Comparison of ENCODE assay signal across 13 cellular contexts in genomic region chr19:1363599-1363998, GRCh38. TPM values are rescaled to one million over a fixed set of nuclear protein-coding genes. Genes with fewer than 3 reads are reported as not detected.
DNase-seq lines count a peak whose midpoint lies in the region; ATAC-seq, FAIRE-seq and TF ChIP-seq lines count a peak whose summit lies in the region.
"Had no signal": no experiment of that assay in that cellular context is flagged by ENCODE, and none has a peak within 500 bp of the region (broad histone marks: within the 10 kb centered on the region; RNA-seq: fewer than 3 reads in every experiment).

No MANE protein-coding gene starts in this region.

- no peak for TF ChIP-seq CTCF in GM12878 (IDR thresholded peaks at IDR 0.05 in 2 of 3, conservative IDR thresholded peaks at IDR 0.05 in 1 of 3; ENCODE audit: control insufficient read depth in 2 of 3, extremely low read depth in 1 of 3, insufficient read depth in 1 of 3, low read depth in 3 of 3, low read length in 3 of 3)
- TF ChIP-seq CTCF in gastrocnemius medialis (IDR thresholded peaks at IDR 0.05 in 4 of 5, conservative IDR thresholded peaks at IDR 0.05 in 1 of 5): no peak

- intact Hi-C loops in activated CD4-positive, alpha-beta T cell treated with anti-CD3 and anti-CD28 coated beads, Interleukin-2, amount 10 ng/mL, durations not matched to agents 24 days and 14 days (cut with micrococcal nuclease): loop anchor here (5.0 kb wide), 1 partner anchor 86 kb away; the partner anchor contains the start of gene FAM174C
- intact Hi-C loops in GM12878 (cut with micrococcal nuclease; ENCODE audit: unreplicated experiment): no loop called here
- intact Hi-C loops in gastrocnemius medialis (cut with DNase I; ENCODE audit: low total_unique reads): no loop called here

- no peaks in the 10 kb centered on the region for H3K27me3 Mint-ChIP-seq in activated CD4-positive, alpha-beta T cell treated with anti-CD3 and anti-CD28 coated beads, Interleukin-2, amount 10 ng/mL, durations not matched to agents 24 days and 14 days

- TF ChIP-seq POLR2A in GM12878 (IDR thresholded peaks at IDR 0.05; ENCODE audit: low read depth, low read length) (no peak), gastrocnemius medialis (IDR thresholded peaks at IDR 0.05) (no peak)

- no peaks in the 10 kb centered on the region; the same call in 1 of the 2 replicates for H3K79me2 ChIP-seq in GM12878 (ENCODE audit: control insufficient read depth, insufficient read depth, low read length)

- ATAC-seq in GM12878 (peak; percentile 77), gastrocnemius medialis (no peak)
- ATAC-seq: left ventricle myocardium superior, pancreas, Right ventricle myocardium inferior had no signal

- no peaks in the 10 kb centered on the region for H3K9me3 Mint-ChIP-seq in activated CD4-positive, alpha-beta T cell treated with anti-CD3 and anti-CD28 coated beads, Interleukin-2, amount 10 ng/mL, durations not matched to agents 24 days and 14 days

- H3K27ac Mint-ChIP-seq in activated CD4-positive, alpha-beta T cell treated with anti-CD3 and anti-CD28 coated beads, Interleukin-2, amount 10 ng/mL, durations not matched to agents 24 days and 14 days: peak overlapping the region; percentile 72

- H3K27ac ChIP-seq in GM12878 (ENCODE audit: control insufficient read depth, insufficient read depth) (peak overlapping the region; percentile 73), gastrocnemius medialis (no peak overlapping the region)
- H3K27ac ChIP-seq: pancreas had no signal

- H3K36me3 ChIP-seq in GM12878 (ENCODE audit: control insufficient read depth in 2 of 2, insufficient read depth in 2 of 2, low read length in 1 of 2): peaks cover 0 to 3% of the 10 kb centered on the region in 2 experiments; a peak in 2 of 4 replicates
- H3K36me3 ChIP-seq in gastrocnemius medialis: peaks cover 0 to 64% of the 10 kb centered on the region in 2 donors

- H3K36me3 Mint-ChIP-seq in activated CD4-positive, alpha-beta T cell treated with anti-CD3 and anti-CD28 coated beads, Interleukin-2, amount 10 ng/mL, durations not matched to agents 24 days and 14 days (ENCODE audit: low read depth): peaks cover 28% of the 10 kb centered on the region

- RAD21 ChIA-PET in GM12878 (lab: Charles Lee; ENCODE audit: unreplicated experiment): interaction anchor here (1.4 kb wide), 1 partner anchor 48 kb away, joined by 6 read pairs; no protein-coding TSS in a partner anchor

- H3K4me2 ChIP-seq in GM12878 (ENCODE audit: control insufficient read depth, insufficient read depth): peak overlapping the region; percentile 84

- peak; percentile 86 for FAIRE-seq in GM12878 (lab: Jason Lieb, UNC)
- FAIRE-seq: pancreas had no signal

- H4K20me1 ChIP-seq in GM12878 (ENCODE audit: control insufficient read depth, insufficient read depth): no peaks in the 10 kb centered on the region; the same call in 1 of the 2 replicates

- no peaks in the 10 kb centered on the region for H3K27me3 ChIP-seq in GM12878 (replicated peaks in 1 of 2; ENCODE audit: control insufficient read depth in 2 of 2, insufficient read depth in 2 of 2, low read length in 1 of 2)
- H3K27me3 ChIP-seq in gastrocnemius medialis: no peaks in the 10 kb centered on the region
- H3K27me3 ChIP-seq: pancreas had no signal

- H3K4me1 ChIP-seq in GM12878 (ENCODE audit: control insufficient read depth, insufficient read depth, low read length) (peaks cover 27% of the 10 kb centered on the region), gastrocnemius medialis (peaks cover 10 to 12% of the 10 kb centered on the region in 2 donors)

- POLR2A ChIA-PET in GM12878 (lab: Charles Lee): interaction anchor here (1.2 kb wide), 1 partner anchor 119 kb away, joined by 5 read pairs; no protein-coding TSS in a partner anchor

- SMC1A ChIA-PET in GM12878 (lab: Charles Lee; ENCODE audit: uncharacterized antibody, unreplicated experiment): interaction anchor here (1.5 kb wide), 1 partner anchor 72 kb away, joined by 3 read pairs; no protein-coding TSS in a partner anchor

- no peak for TF ChIP-seq RAD21 in GM12878 (IDR thresholded peaks at IDR 0.05; ENCODE audit: insufficient read depth, low read depth, low read length)

- H3K4me3 Mint-ChIP-seq in activated CD4-positive, alpha-beta T cell treated with anti-CD3 and anti-CD28 coated beads, Interleukin-2, amount 10 ng/mL, durations not matched to agents 24 days and 14 days: peak overlapping the region; percentile 54

- in situ Hi-C loops in GM12878 (cut with MboI): no loop called here
- in situ Hi-C loops in gastrocnemius medialis (cut with MboI; ENCODE audit: low sequenced_read_pairs in 4 of 4): no loop called here

- peaks cover 22% of the 10 kb centered on the region for H3K4me1 Mint-ChIP-seq in activated CD4-positive, alpha-beta T cell treated with anti-CD3 and anti-CD28 coated beads, Interleukin-2, amount 10 ng/mL, durations not matched to agents 24 days and 14 days

- H3K9ac ChIP-seq in GM12878 (ENCODE audit: control insufficient read depth, insufficient read depth, low read length): peak overlapping the region; percentile 47

- peak overlapping the region; percentile 37 for H2AFZ ChIP-seq in GM12878 (ENCODE audit: control insufficient read depth, low read depth, low read length)

- peak; percentile 76 for DNase-seq in activated CD4-positive, alpha-beta T cell treated with anti-CD3 and anti-CD28 coated beads, Interleukin-2, amount 10 ng/mL, durations not matched to agents 24 days and 14 days
- no peak for DNase-seq in activated CD4-positive, alpha-beta T cell treated with anti-CD3 and anti-CD28 coated beads, Interleukin-2, amount 50 U/mL, for 4 hours
- peak; percentile 86 for DNase-seq in MV-4-11 (lab: John Stamatoyannopoulos, UW)
- no peak for DNase-seq in GM12878 (ENCODE audit: low read depth, low spot score)
- peak; percentile 38 for DNase-seq in stimulated activated CD8-positive, alpha-beta memory T cell treated with anti-CD3 and anti-CD28 coated beads, Interleukin-4, amount 100 ng/mL, for 48 hours
- no peak for DNase-seq in NCI-H1417 (lab: John Stamatoyannopoulos, UW)
- no peak for DNase-seq in gastrocnemius medialis
- DNase-seq in putamen (ENCODE audit: low spot score): no peak
- DNase-seq: activated CD4-positive, CD25-positive, alpha-beta regulatory T cell; left ventricle myocardium superior; NCI-H345; pancreas had no signal

- BruUV-seq in GM12878 (replicated peaks; lab: Mats Ljungman, UMichigan): no TSS peak

- peak overlapping the region; percentile 38; the same call in 1 of the 2 replicates for H3K4me3 ChIP-seq in GM12878
- H3K4me3 ChIP-seq in gastrocnemius medialis: no peak overlapping the region
- H3K4me3 ChIP-seq: pancreas had no signal

- H3K9me3 ChIP-seq in GM12878 (replicated peaks; ENCODE audit: control insufficient read depth, insufficient read depth, low read length) (no peaks in the 10 kb centered on the region), gastrocnemius medialis (no peaks in the 10 kb centered on the region)
- H3K9me3 ChIP-seq: pancreas had no signal

- WGBS in GM12878 (ENCODE audit: insufficient coverage, insufficient replicate concordance, low lambda C conversion rate, missing lambda C conversion rate): 29% methylated on average over 10 of the region's 10 CpGs

- TF ChIP-seq EP300 in GM12878 (IDR thresholded peaks at IDR 0.05; ENCODE audit: borderline replicate concordance in 1 of 2, control insufficient read depth in 1 of 2, low read depth in 2 of 2, low read length in 2 of 2): no peak

- CTCF ChIA-PET in GM12878 (lab: Yijun Ruan, JAX): interaction anchor here (1.1 to 1.9 kb wide), 5 partner anchors 8 to 97 kb away, joined by 3 to 6 read pairs (median 4); no protein-coding TSS in a partner anchor

RNA-seq across cellular contexts. Expression of gene NDUFS7, which starts 20.1 kb away (rescaled TPM):
- 108 and 110 TPM in 2 replicates for total RNA-seq in activated CD4-positive, alpha-beta T cell treated with anti-CD3 and anti-CD28 coated beads, Interleukin-2, amount 10 ng/mL, durations not matched to agents 24 days and 14 days
- total RNA-seq in GM12878 (2013; cell fraction: nucleolus; rRNA removed): 50.2 and 65.0 TPM in 2 replicates
- 107 and 143 TPM in 2 replicates for total RNA-seq in GM12878 (2014; rRNA removed)
- total RNA-seq in GM12878 (2014; rRNA removed; fragmentation: Illumina TruSeq; extraction: Trizol): 18.5 and 24.1 TPM in 2 replicates
- 136 and 143 TPM in 2 replicates for total RNA-seq in GM12878 (2021)
- 16.9 TPM for polyA plus RNA-seq in GM12878 (2011; ENCODE audit: low read depth)
- polyA plus RNA-seq in GM12878 (2011; rRNA removed): 12.1 and 43.0 TPM in 2 replicates
- 127 and 227 TPM in 2 replicates for polyA plus RNA-seq in GM12878 (2011; cell fraction: cytosol; rRNA removed)
- 125 and 151 TPM in 2 replicates for polyA plus RNA-seq in GM12878 (2011; cell fraction: nucleus; rRNA removed)
- 64.7 and 88.4 TPM in 2 replicates for polyA plus RNA-seq in GM12878 (2012)
- 1.5 and 5.1 TPM in 2 replicates for polyA plus RNA-seq in GM12878 (2014; fragmentation: Illumina TruSeq; extraction: Trizol)
- polyA plus RNA-seq in GM12878 (2014; fragmentation: Nextera tagmentation; extraction: Ambion mirVana): 10 to 100 TPM; 10.6 to 39.4 TPM
- 166 and 177 TPM in 2 replicates for polyA plus RNA-seq in GM12878 (2014; rRNA removed)
- polyA plus RNA-seq in GM12878 (2016; fragmentation: Nextera tagmentation; extraction: Ambion mirVana): 100 to 1,000 TPM; 261 to 282 TPM
- polyA minus RNA-seq in GM12878 (2011; rRNA and poly(A)+ RNA removed): 38.5 and 54.8 TPM in 2 replicates
- polyA minus RNA-seq in GM12878 (2011; cell fraction: cytosol; rRNA and poly(A)+ RNA removed): 65.2 and 74.7 TPM in 2 replicates
- polyA minus RNA-seq in GM12878 (2011; cell fraction: nucleus; rRNA and poly(A)+ RNA removed): 16.3 and 29.0 TPM in 2 replicates
- 100 to 1,000 TPM; 259 to 497 (median 377) TPM for total RNA-seq in gastrocnemius medialis

RNA-seq across cellular contexts. Expression of gene GAMT, which starts 37.7 kb away (rescaled TPM):
- 28.8 and 32.6 TPM in 2 replicates for total RNA-seq in activated CD4-positive, alpha-beta T cell treated with anti-CD3 and anti-CD28 coated beads, Interleukin-2, amount 10 ng/mL, durations not matched to agents 24 days and 14 days
- 6.5 and 6.7 TPM in 2 replicates for total RNA-seq in GM12878 (2013; cell fraction: nucleolus; rRNA removed)
- total RNA-seq in GM12878 (2014; rRNA removed): 50.1 and 55.2 TPM in 2 replicates
- total RNA-seq in GM12878 (2014; rRNA removed; fragmentation: Illumina TruSeq; extraction: Trizol): 22.5 and 24.9 TPM in 2 replicates
- 49.1 and 52.0 TPM in 2 replicates for total RNA-seq in GM12878 (2021)
- polyA plus RNA-seq in GM12878 (2011; ENCODE audit: low read depth): 9.2 TPM
- polyA plus RNA-seq in GM12878 (2011; rRNA removed): 4.7 and 13.0 TPM in 2 replicates
- polyA plus RNA-seq in GM12878 (2011; cell fraction: cytosol; rRNA removed): 13.6 and 22.1 TPM in 2 replicates
- 11.4 and 12.7 TPM in 2 replicates for polyA plus RNA-seq in GM12878 (2011; cell fraction: nucleus; rRNA removed)
- polyA plus RNA-seq in GM12878 (2012): 28.9 and 29.0 TPM in 2 replicates
- polyA plus RNA-seq in GM12878 (2014; fragmentation: Illumina TruSeq; extraction: Trizol): 8.3 and 28.5 TPM in 2 replicates
- polyA plus RNA-seq in GM12878 (2014; fragmentation: Nextera tagmentation; extraction: Ambion mirVana): 1 to 10 TPM; 1.6 to 5.6 TPM
- polyA plus RNA-seq in GM12878 (2014; rRNA removed): 56.0 and 65.8 TPM in 2 replicates
- polyA plus RNA-seq in GM12878 (2016; fragmentation: Nextera tagmentation; extraction: Ambion mirVana): 100 to 1,000 TPM; 122 to 131 TPM
- polyA minus RNA-seq in GM12878 (2011; rRNA and poly(A)+ RNA removed): 4.2 and 10.8 TPM in 2 replicates
- 4.5 and 11.0 TPM in 2 replicates for polyA minus RNA-seq in GM12878 (2011; cell fraction: cytosol; rRNA and poly(A)+ RNA removed)
- 2.1 and 5.4 TPM in 2 replicates for polyA minus RNA-seq in GM12878 (2011; cell fraction: nucleus; rRNA and poly(A)+ RNA removed)
- 100 to 1,000 TPM; 269 to 421 (median 373) TPM for total RNA-seq in gastrocnemius medialis

RNA-seq across cellular contexts. Expression of gene DAZAP1, which starts 43.8 kb away (rescaled TPM):
- 299 and 323 TPM in 2 replicates for total RNA-seq in activated CD4-positive, alpha-beta T cell treated with anti-CD3 and anti-CD28 coated beads, Interleukin-2, amount 10 ng/mL, durations not matched to agents 24 days and 14 days
- total RNA-seq in GM12878 (2013; cell fraction: nucleolus; rRNA removed): 111 and 128 TPM in 2 replicates
- 122 and 127 TPM in 2 replicates for total RNA-seq in GM12878 (2014; rRNA removed)
- total RNA-seq in GM12878 (2014; rRNA removed; fragmentation: Illumina TruSeq; extraction: Trizol): 82.5 and 93.4 TPM in 2 replicates
- total RNA-seq in GM12878 (2021): 223 and 240 TPM in 2 replicates
- polyA plus RNA-seq in GM12878 (2011; ENCODE audit: low read depth): 23.5 TPM
- polyA plus RNA-seq in GM12878 (2011; rRNA removed): 110 and 123 TPM in 2 replicates
- polyA plus RNA-seq in GM12878 (2011; cell fraction: cytosol; rRNA removed): 47.6 and 72.8 TPM in 2 replicates
- polyA plus RNA-seq in GM12878 (2011; cell fraction: nucleus; rRNA removed): 106 and 159 TPM in 2 replicates
- polyA plus RNA-seq in GM12878 (2012): 71.1 and 77.1 TPM in 2 replicates
- polyA plus RNA-seq in GM12878 (2014; fragmentation: Illumina TruSeq; extraction: Trizol): 69.0 and 91.2 TPM in 2 replicates
- 10 to 100 TPM in 1 of 2 experiments, 1 to 10 TPM in 1; 9.9 to 27.7 TPM for polyA plus RNA-seq in GM12878 (2014; fragmentation: Nextera tagmentation; extraction: Ambion mirVana)
- 164 and 194 TPM in 2 replicates for polyA plus RNA-seq in GM12878 (2014; rRNA removed)
- 10 to 100 TPM; 16.9 to 17.9 TPM for polyA plus RNA-seq in GM12878 (2016; fragmentation: Nextera tagmentation; extraction: Ambion mirVana)
- polyA minus RNA-seq in GM12878 (2011; rRNA and poly(A)+ RNA removed): 27.9 and 29.7 TPM in 2 replicates
- 26.6 and 31.5 TPM in 2 replicates for polyA minus RNA-seq in GM12878 (2011; cell fraction: cytosol; rRNA and poly(A)+ RNA removed)
- 17.4 and 38.3 TPM in 2 replicates for polyA minus RNA-seq in GM12878 (2011; cell fraction: nucleus; rRNA and poly(A)+ RNA removed)
- 10 to 100 TPM; 53.7 to 74.1 (median 63.4) TPM for total RNA-seq in gastrocnemius medialis

Comparison
In these comparisons a context has a peak if more than half of its experiments do, and no peak if none do; other contexts are left out.
1. DNase-seq: peak in activated CD4-positive, alpha-beta T cell treated with anti-CD3 and anti-CD28 coated beads, Interleukin-2, amount 10 ng/mL, durations not matched to agents 24 days and 14 days (single experiment), MV-4-11 (single experiment) and stimulated activated CD8-positive, alpha-beta memory T cell treated with anti-CD3 and anti-CD28 coated beads, Interleukin-4, amount 100 ng/mL, for 48 hours (single experiment); none in activated CD4-positive, alpha-beta T cell treated with anti-CD3 and anti-CD28 coated beads, Interleukin-2, amount 50 U/mL, for 4 hours (0 of 2), GM12878 (single experiment), NCI-H1417 (0 of 3), gastrocnemius medialis (0 of 2) and putamen (single experiment).